29 cellular contexts compared by ENCODE assay signal in genomic region chr12:117660896-117661295, GRCh38.
"Had no signal": no experiment of that assay in that cellular context is flagged by ENCODE, and none has a peak within 500 bp of the region (broad histone marks: within the 10 kb centered on the region; RNA-seq: fewer than 3 reads in every experiment).

No MANE protein-coding gene starts in this region.

- H3K27me3 ChIP-seq: hepatocyte, neural progenitor cell, neutrophil, pancreas, stomach, tibial artery, upper lobe of right lung had no signal

- DNase-seq: heart right ventricle; islet precursor cell; left ventricle myocardium inferior; naive B cell; natural killer cell; nephron progenitor cell; occipital lobe; pancreas; posterior cingulate gyrus; retina; right cardiac atrium; stimulated activated CD4-positive, alpha-beta T cell treated with anti-CD3 and anti-CD28 coated beads, Interleukin-12 subunit alpha, Interleukin-12 subunit beta, amount 100 ng/mL, for 4 hours; stimulated activated CD4-positive, alpha-beta T cell treated with anti-CD3 and anti-CD28 coated beads, Interleukin-15, amount 100 ng/mL, for 24 hours; stimulated activated CD4-positive, alpha-beta T cell treated with anti-CD3 and anti-CD28 coated beads, Interleukin-2, amount 100 ng/mL, for 24 hours; stimulated activated CD4-positive, alpha-beta T cell treated with anti-CD3 and anti-CD28 coated beads, Interleukin-4, amount 100 ng/mL, for 1 hour; stimulated activated naive B cell treated with anti-CD40 and anti-IgM and Interleukin-4, amounts not matched to agents 10 μg/mL and 1 μg/mL and 100 μg/mL, for 72 hours; stimulated activated naive CD8-positive, alpha-beta T cell treated with anti-CD3 and anti-CD28 coated beads, Interleukin-15, Interleukin-2, amounts not matched to agents 100 U/mL and 50 U/mL, for 24 hours; stomach; tibial artery; trophoblast cell; upper lobe of right lung had no signal

- H2AFZ ChIP-seq: hepatocyte, neural progenitor cell had no signal

- ATAC-seq: heart right ventricle; natural killer cell; pancreas; right cardiac atrium; sciatic nerve; stimulated activated naive B cell treated with anti-CD40 and anti-IgM and Interleukin-4, amounts not matched to agents 10 μg/mL and 1 μg/mL and 100 μg/mL, for 72 hours; stimulated activated naive CD8-positive, alpha-beta T cell treated with anti-CD3 and anti-CD28 coated beads, Interleukin-15, Interleukin-2, amounts not matched to agents 100 U/mL and 50 U/mL, for 24 hours; upper lobe of right lung had no signal

- H3K4me1 ChIP-seq: heart right ventricle, left ventricle myocardium inferior, pancreas, prostate gland, stomach, suprapubic skin, tibial artery, upper lobe of right lung had no signal

- H3K36me3 ChIP-seq: heart right ventricle, left ventricle myocardium inferior, neural progenitor cell, neutrophil, pancreas, prostate gland, stomach, suprapubic skin, thoracic aorta, tibial artery, upper lobe of right lung had no signal

- H3K9ac ChIP-seq: neural progenitor cell had no signal

- H3K4me3 ChIP-seq: heart right ventricle, hepatocyte, left ventricle myocardium inferior, neural progenitor cell, pancreas, prostate gland, skin epidermis, stomach, suprapubic skin, thoracic aorta, tibial artery, upper lobe of right lung had no signal

- H3K79me2 ChIP-seq: hepatocyte had no signal

- H3K4me2 ChIP-seq: hepatocyte, neural progenitor cell had no signal

- H3K9me3 ChIP-seq: heart right ventricle, left ventricle myocardium inferior, neutrophil, pancreas, prostate gland, stomach, suprapubic skin, thoracic aorta, tibial artery, upper lobe of right lung had no signal

- H3K27ac ChIP-seq: heart right ventricle, hepatocyte, left ventricle myocardium inferior, neural progenitor cell, neutrophil, pancreas, prostate gland, skin epidermis, stomach, suprapubic skin, thoracic aorta, tibial artery, upper lobe of right lung had no signal
